ENCODE assay signal across 8 cellular contexts in genomic region chr2:130222523-130222922, GRCh38.
ATAC-seq, FAIRE-seq and TF ChIP-seq lines count a peak whose summit lies in the region.
"Not testable (repeated sequence)": the region's sequence is repeated elsewhere in the genome, so short reads cannot be mapped to it uniquely, and the experiment has no call there.

No MANE protein-coding gene starts in this region.

- H3F3A ChIP-seq in DOHH2 (ENCODE audit: control insufficient read depth, insufficient read depth), result not testable (repeated sequence)

- H3K4me1 ChIP-seq in DOHH2 (ENCODE audit: control insufficient read depth, low read length), result not testable (repeated sequence)

- H3K9me2 ChIP-seq in DOHH2 (replicated peaks; ENCODE audit: control insufficient read depth, low read length), result not testable (repeated sequence)

- not testable (repeated sequence) for H3K4me3 ChIP-seq in DOHH2 (ENCODE audit: low read length)

- H3K36me3 ChIP-seq in DOHH2 (ENCODE audit: control insufficient read depth, low read length), result not testable (repeated sequence)

- not testable (repeated sequence) for H3K79me2 ChIP-seq in DOHH2 (ENCODE audit: control insufficient read depth, low read length)

- ATAC-seq in GM18867 (IDR thresholded peaks at IDR 0.05; ENCODE audit: unreplicated experiment) (peak; percentile 89), GM19397 (IDR thresholded peaks at IDR 0.05; ENCODE audit: unreplicated experiment) (peak; percentile 71), GM21576 (IDR thresholded peaks at IDR 0.05; ENCODE audit: unreplicated experiment) (peak; percentile 84), HG02798 (IDR thresholded peaks at IDR 0.05; ENCODE audit: poor library complexity, unreplicated experiment) (peak; percentile 85), HG03108 (IDR thresholded peaks at IDR 0.05; ENCODE audit: unreplicated experiment) (peak; percentile 79), HG03558 (IDR thresholded peaks at IDR 0.05; ENCODE audit: extremely low read depth, unreplicated experiment) (peak; percentile 63)

- not testable (repeated sequence) for H4K20me1 ChIP-seq in DOHH2 (ENCODE audit: control insufficient read depth, insufficient read depth, low read depth, low read length)

- H3K27me3 ChIP-seq in DOHH2 (ENCODE audit: control insufficient read depth, low read length), result not testable (repeated sequence)

- not testable (repeated sequence) for TF ChIP-seq CTCF in DOHH2 (IDR thresholded peaks at IDR 0.05; ENCODE audit: low read depth, low read length, poor library complexity, severe bottlenecking)

- not testable (repeated sequence) for H3K27ac ChIP-seq in DOHH2 (ENCODE audit: low read depth, low read length)

- H3K4me2 ChIP-seq in DOHH2 (ENCODE audit: low read length), result peak overlapping the region; percentile 30; the same call in 1 of the 2 replicates

- H3K9me3 ChIP-seq in DOHH2 (ENCODE audit: control insufficient read depth, insufficient read depth, low read length), result not testable (repeated sequence)

- peak; percentile 54 for FAIRE-seq in endometrium (lab: Jason Lieb, UNC)
